9 cellular contexts compared by ENCODE assay signal in genomic region chr6:33822575-33823395, GRCh38. TPM values are rescaled to one million over a fixed set of nuclear protein-coding genes. Genes with fewer than 3 reads are reported as not detected.
DNase-seq lines count a peak whose midpoint lies in the region; ATAC-seq, FAIRE-seq and TF ChIP-seq lines count a peak whose summit lies in the region.
"Had no signal": no experiment of that assay in that cellular context is flagged by ENCODE, and none has a peak within 500 bp of the region (broad histone marks: within the 10 kb centered on the region; RNA-seq: fewer than 3 reads in every experiment).

No MANE protein-coding gene starts in this region.

- dilution Hi-C loops in endothelial cell of umbilical vein (cut with MboI; ENCODE audit: extremely low pct_ligation_motif_present, low sequenced_read_pairs): no loop called here

- DNase-seq in A673 (ENCODE audit: low spot score): peak; percentile 81
- peak; percentile 58 for DNase-seq in GM23248
- peak; percentile 68 to 73 for DNase-seq in NCI-H524 (lab: John Stamatoyannopoulos, UW)
- DNase-seq in endothelial cell of umbilical vein (ENCODE audit: low read depth, low spot score): peak; percentile 19
- DNase-seq in T-helper 9 cell: no peak
- DNase-seq in stimulated activated naive CD8-positive, alpha-beta T cell treated with anti-CD3 and anti-CD28 coated beads, Interleukin-15, amount 100 ng/mL, for 72 hours: no peak
- no peak for DNase-seq in uterus

- H3K4me1 ChIP-seq in A673 (ENCODE audit: insufficient read depth, low read length, poor library complexity, severe bottlenecking) (no peaks in the 10 kb centered on the region), GM23248 (ENCODE audit: insufficient read depth) (no peaks in the 10 kb centered on the region), endothelial cell of umbilical vein (ENCODE audit: control insufficient read depth, extremely low read depth, insufficient read depth, low read length) (peaks cover 6% of the 10 kb centered on the region), uterus (peaks cover 0 to 5% of the 10 kb centered on the region in 2 donors)

- H3K4me3 Mint-ChIP-seq in stimulated activated naive CD8-positive, alpha-beta T cell treated with anti-CD3 and anti-CD28 coated beads, Interleukin-15, amount 100 ng/mL, for 72 hours: no peak overlapping the region
- H3K4me3 Mint-ChIP-seq: dendritic cell treated with granulocyte-macrophage colony-stimulating factor and Interleukin-4, amounts not matched to agents 40 ng/mL and 50 ng/mL, for 4 days had no signal

- TF ChIP-seq CTCF in A673 (conservative IDR thresholded peaks at IDR 0.05; ENCODE audit: low read depth, low read length) (peak; percentile 52), endothelial cell of umbilical vein (IDR thresholded peaks at IDR 0.05; ENCODE audit: extremely low read depth in 1 of 2, insufficient read depth in 1 of 2, low read depth in 1 of 2, low read length in 2 of 2) (peak in 1 of 2 donors; percentile 26), uterus (IDR thresholded peaks at IDR 0.05) (no peak)

- H3K27me3 ChIP-seq in A673 (replicated peaks; ENCODE audit: insufficient read depth, low read depth, low read length, poor library complexity) (no peaks in the 10 kb centered on the region), GM23248 (replicated peaks; ENCODE audit: insufficient read depth) (peaks cover 5% of the 10 kb centered on the region; the same call in 1 of the 2 replicates), endothelial cell of umbilical vein (ENCODE audit: control insufficient read depth in 2 of 2, insufficient read depth in 2 of 2, low read length in 2 of 2) (peaks cover 2 to 5% of the 10 kb centered on the region in 2 experiments), uterus (no peaks in the 10 kb centered on the region)

- H3K9me2 ChIP-seq in GM23248 (ENCODE audit: insufficient read depth): no peaks in the 10 kb centered on the region

- H3K9ac ChIP-seq in GM23248 (no peak overlapping the region), endothelial cell of umbilical vein (replicated peaks; ENCODE audit: extremely low read depth, insufficient read depth, low read length) (no peak overlapping the region)

- H3F3A ChIP-seq in GM23248 (ENCODE audit: insufficient read depth): no peaks in the 10 kb centered on the region

- 60 to 62% methylated on average over 10 of the region's 10 CpGs for WGBS in GM23248 (ENCODE audit: low coverage in 1 of 2, low lambda C conversion rate in 2 of 2, missing lambda C conversion rate in 2 of 2), 2 experiments

- H3K27ac Mint-ChIP-seq in stimulated activated naive CD8-positive, alpha-beta T cell treated with anti-CD3 and anti-CD28 coated beads, Interleukin-15, amount 100 ng/mL, for 72 hours: no peak overlapping the region
- H3K27ac Mint-ChIP-seq: dendritic cell treated with granulocyte-macrophage colony-stimulating factor and Interleukin-4, amounts not matched to agents 40 ng/mL and 50 ng/mL, for 4 days had no signal

- H3K9me3 Mint-ChIP-seq in stimulated activated naive CD8-positive, alpha-beta T cell treated with anti-CD3 and anti-CD28 coated beads, Interleukin-15, amount 100 ng/mL, for 72 hours: no peaks in the 10 kb centered on the region
- H3K9me3 Mint-ChIP-seq: dendritic cell treated with granulocyte-macrophage colony-stimulating factor and Interleukin-4, amounts not matched to agents 40 ng/mL and 50 ng/mL, for 4 days had no signal

- H3K36me3 ChIP-seq in A673 (ENCODE audit: insufficient read depth, low read length, poor library complexity, severe bottlenecking) (no peaks in the 10 kb centered on the region), GM23248 (ENCODE audit: low read depth) (no peaks in the 10 kb centered on the region), endothelial cell of umbilical vein (ENCODE audit: control insufficient read depth in 2 of 2, extremely low read depth in 1 of 2, insufficient read depth in 2 of 2, low read length in 2 of 2) (no peaks in the 10 kb centered on the region), uterus (no peaks in the 10 kb centered on the region)

- no peak for FAIRE-seq in endothelial cell of umbilical vein (lab: Jason Lieb, UNC)

- H3K4me1 Mint-ChIP-seq in stimulated activated naive CD8-positive, alpha-beta T cell treated with anti-CD3 and anti-CD28 coated beads, Interleukin-15, amount 100 ng/mL, for 72 hours: peaks cover 17% of the 10 kb centered on the region

- POLR2A ChIA-PET in A673 (lab: Charles Lee; ENCODE audit: low non-redundant PET): no interaction called here
- POLR2A ChIA-PET in endothelial cell of umbilical vein (lab: Charles Lee): interaction anchor here (0.9 kb wide), 1 partner anchor 17 kb away, joined by 3 read pairs; no protein-coding TSS in a partner anchor

- TF ChIP-seq POLR2A in endothelial cell of umbilical vein (IDR thresholded peaks at IDR 0.05; ENCODE audit: low read depth, low read length) (no peak), uterus (IDR thresholded peaks at IDR 0.05) (no peak)

- no peaks in the 10 kb centered on the region for H3K9me1 ChIP-seq in endothelial cell of umbilical vein (replicated peaks; ENCODE audit: control insufficient read depth, extremely low read depth, insufficient read depth, low read length)

- in situ Hi-C loops in GM23248 (cut with MboI): no loop called here

- H3K9me3 ChIP-seq in A673 (ENCODE audit: low read depth, low read length, poor library complexity, severe bottlenecking) (no peaks in the 10 kb centered on the region), GM23248 (ENCODE audit: low read depth) (no peaks in the 10 kb centered on the region), endothelial cell of umbilical vein (replicated peaks; ENCODE audit: control insufficient read depth, insufficient read depth, low read length) (no peaks in the 10 kb centered on the region), uterus (no peaks in the 10 kb centered on the region)

- H3K4me3 ChIP-seq in A673 (ENCODE audit: low read depth, low read length, poor library complexity, severe bottlenecking) (no peak overlapping the region), GM23248 (no peak overlapping the region), endothelial cell of umbilical vein (replicated peaks in 1 of 3; ENCODE audit: insufficient read depth in 1 of 3, low read depth in 1 of 3, low read length in 3 of 3) (no peak overlapping the region), uterus (no peak overlapping the region)

- no peak overlapping the region for H3K27ac ChIP-seq in A673 (ENCODE audit: low read depth, low read length, poor library complexity, severe bottlenecking)
- no peak overlapping the region for H3K27ac ChIP-seq in GM23248
- H3K27ac ChIP-seq in endothelial cell of umbilical vein (ENCODE audit: insufficient read depth, low read depth, low read length): no peak overlapping the region
- no peak overlapping the region for H3K27ac ChIP-seq in uterus

- H4K20me1 ChIP-seq in GM23248 (ENCODE audit: insufficient read depth): no peaks in the 10 kb centered on the region
- H4K20me1 ChIP-seq in endothelial cell of umbilical vein (replicated peaks; ENCODE audit: control insufficient read depth, extremely low read depth, insufficient read depth, low read length): no peaks in the 10 kb centered on the region

- peaks cover 9% of the 10 kb centered on the region for H3K27me3 Mint-ChIP-seq in stimulated activated naive CD8-positive, alpha-beta T cell treated with anti-CD3 and anti-CD28 coated beads, Interleukin-15, amount 100 ng/mL, for 72 hours

- no peak overlapping the region for H3K4me2 ChIP-seq in GM23248 (ENCODE audit: unreplicated experiment)
- H3K4me2 ChIP-seq in endothelial cell of umbilical vein (ENCODE audit: insufficient read depth, low read length): no peak overlapping the region

- CTCF ChIA-PET in A673 (lab: Charles Lee): no interaction called here
- CTCF ChIA-PET in endothelial cell of umbilical vein (lab: Charles Lee): interaction anchor here (0.7 kb wide), 1 partner anchor 12 kb away, joined by 3 read pairs; no protein-coding TSS in a partner anchor

- no peak for ATAC-seq in stimulated activated naive CD8-positive, alpha-beta T cell treated with anti-CD3 and anti-CD28 coated beads, Interleukin-15, amount 100 ng/mL, for 72 hours
- ATAC-seq in HG02970 (IDR thresholded peaks at IDR 0.05; ENCODE audit: low FRiP score, unreplicated experiment): no peak

- intact Hi-C loops in A673 (cut with micrococcal nuclease; ENCODE audit: unreplicated experiment): no loop called here
- intact Hi-C loops in endothelial cell of umbilical vein (cut with micrococcal nuclease): loop anchor here (1.0 kb wide), 2 partner anchors 41 to 54 kb away; no protein-coding TSS in a partner anchor
- intact Hi-C loops in uterus (cut with DNase I; ENCODE audit: low total_unique reads): no loop called here

- BruUV-seq in A673 (replicated peaks; lab: Mats Ljungman, UMichigan) (no TSS peak), endothelial cell of umbilical vein (replicated peaks; lab: Mats Ljungman, UMichigan) (no TSS peak)

- H2AFZ ChIP-seq in GM23248: no peak overlapping the region
- no peak overlapping the region for H2AFZ ChIP-seq in endothelial cell of umbilical vein (ENCODE audit: low read depth, low read length)

- H3K79me2 ChIP-seq in GM23248 (ENCODE audit: insufficient read depth) (no peaks in the 10 kb centered on the region), endothelial cell of umbilical vein (ENCODE audit: control insufficient read depth, insufficient read depth, low read length) (no peaks in the 10 kb centered on the region)

RNA-seq across cellular contexts. Expression of gene MLN, which starts 19.0 kb away (rescaled TPM):
- total RNA-seq in A673 (2021) (not detected in 2 replicates), endothelial cell of umbilical vein (not detected in 2 replicates), uterus (not detected)
- not detected in 2 replicates for total RNA-seq in GM23248 (2014; rRNA removed; shearing (Covaris generic))
- polyA plus RNA-seq in GM23248 (2016; fragmentation: Nextera tagmentation; extraction: Ambion mirVana) (not detected in 2 replicates), endothelial cell of umbilical vein (not detected in 2 replicates)
- not detected in 2 replicates for polyA plus RNA-seq in endothelial cell of umbilical vein (2011; cell fraction: cytosol; rRNA removed)
- not detected in 2 replicates for polyA plus RNA-seq in endothelial cell of umbilical vein (2011; cell fraction: nucleus; rRNA removed)
- not detected in 2 replicates for polyA plus RNA-seq in endothelial cell of umbilical vein (2012)
- not detected in 2 replicates for polyA minus RNA-seq in endothelial cell of umbilical vein
- polyA minus RNA-seq in endothelial cell of umbilical vein (2011; cell fraction: cytosol; rRNA and poly(A)+ RNA removed): not detected
- polyA minus RNA-seq in endothelial cell of umbilical vein (2011; cell fraction: nucleus; rRNA and poly(A)+ RNA removed): not detected in 2 replicates

RNA-seq across cellular contexts. Expression of gene LEMD2, which starts 33.9 kb away (rescaled TPM):
- total RNA-seq in A673 (2021): 75.8 and 76.0 TPM in 2 replicates
- 67.5 and 79.0 TPM in 2 replicates for total RNA-seq in GM23248 (2014; rRNA removed; shearing (Covaris generic))
- polyA plus RNA-seq in GM23248 (2016; fragmentation: Nextera tagmentation; extraction: Ambion mirVana): 20.1 and 21.5 TPM in 2 replicates
- 81.8 and 84.3 TPM in 2 replicates for total RNA-seq in endothelial cell of umbilical vein
- polyA plus RNA-seq in endothelial cell of umbilical vein: 54.9 and 61.1 TPM in 2 replicates
- polyA plus RNA-seq in endothelial cell of umbilical vein (2011; cell fraction: cytosol; rRNA removed): 51.9 and 65.9 TPM in 2 replicates
- 178 and 190 TPM in 2 replicates for polyA plus RNA-seq in endothelial cell of umbilical vein (2011; cell fraction: nucleus; rRNA removed)
- polyA plus RNA-seq in endothelial cell of umbilical vein (2012): 38.6 and 40.5 TPM in 2 replicates
- polyA minus RNA-seq in endothelial cell of umbilical vein: 75.4 and 78.6 TPM in 2 replicates
- polyA minus RNA-seq in endothelial cell of umbilical vein (2011; cell fraction: cytosol; rRNA and poly(A)+ RNA removed): 18.9 TPM
- polyA minus RNA-seq in endothelial cell of umbilical vein (2011; cell fraction: nucleus; rRNA and poly(A)+ RNA removed): 88.2 and 102 TPM in 2 replicates
- 10 to 100 TPM; 31.0 to 83.3 (median 37.6) TPM for total RNA-seq in uterus

Comparison
In these comparisons a context has a peak if more than half of its experiments do, and no peak if none do; other contexts are left out.
1. DNase-seq: peak in A673 (single experiment), GM23248 (single experiment), NCI-H524 (2 of 2) and endothelial cell of umbilical vein (single experiment); none in T-helper 9 cell (single experiment), stimulated activated naive CD8-positive, alpha-beta T cell treated with anti-CD3 and anti-CD28 coated beads, Interleukin-15, amount 100 ng/mL, for 72 hours (0 of 2) and uterus (0 of 2).